19 cellular contexts compared by ENCODE assay signal in the genomic region with DNA sequence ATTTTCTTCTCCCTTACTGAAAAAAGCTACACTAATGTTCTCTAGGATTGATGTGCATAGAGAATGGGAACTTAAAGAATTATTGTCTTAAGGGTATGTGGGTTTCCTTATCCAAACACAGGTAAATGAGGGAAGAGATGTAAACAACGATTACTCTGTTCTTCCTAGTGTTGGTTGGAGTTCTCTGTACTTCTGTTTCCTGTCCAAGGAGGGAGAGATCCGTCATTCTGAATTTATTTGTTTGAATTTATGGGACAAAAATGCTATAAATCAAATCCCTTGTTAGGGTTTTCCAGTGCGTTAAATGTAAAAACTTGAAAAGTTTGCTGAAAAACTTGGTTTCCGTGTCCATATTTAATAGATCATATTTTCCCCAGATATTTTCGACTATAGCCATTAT. TPM values are rescaled to one million over a fixed set of nuclear protein-coding genes. Genes with fewer than 3 reads are reported as not detected.
DNase-seq lines count a peak whose midpoint lies in the region; ATAC-seq, FAIRE-seq and TF ChIP-seq lines count a peak whose summit lies in the region.
"Had no signal": no experiment of that assay in that cellular context is flagged by ENCODE, and none has a peak within 500 bp of the region (broad histone marks: within the 10 kb centered on the region; RNA-seq: fewer than 3 reads in every experiment).

No MANE protein-coding gene starts in this region.

- TF ChIP-seq POLR2A in testis (IDR thresholded peaks at IDR 0.05) (no peak), GM12892 (IDR thresholded peaks at IDR 0.05; ENCODE audit: low read depth, low read length) (no peak), tibial nerve (IDR thresholded peaks at IDR 0.05) (no peak)

- TF ChIP-seq EP300 in tibial nerve (IDR thresholded peaks at IDR 0.05), result no peak

- H3K9me3 ChIP-seq in PC-3 (ENCODE audit: low read length) (no peaks in the 10 kb centered on the region), subcutaneous abdominal adipose tissue (ENCODE audit: control insufficient read depth in 5 of 5, low read length in 5 of 5) (no peaks in the 10 kb centered on the region), testis (no peaks in the 10 kb centered on the region), tibial nerve (no peaks in the 10 kb centered on the region)
- H3K9me3 ChIP-seq: BE2C, Caco-2, HAP-1 had no signal

- CTCF ChIA-PET in PC-3 (lab: Charles Lee), result no interaction called here

- no peaks in the 10 kb centered on the region for H3K9me2 ChIP-seq in PC-3 (replicated peaks; ENCODE audit: low read length)

- H3K79me2 ChIP-seq in PC-3 (ENCODE audit: low read length), result peaks cover 91% of the 10 kb centered on the region

- peak overlapping the region; percentile 32; the same call in 1 of the 2 replicates for H3K4me2 ChIP-seq in PC-3 (ENCODE audit: low read length)
- H3K4me2 ChIP-seq: KMS-11 had no signal

- H2AFZ ChIP-seq in PC-3 (ENCODE audit: low read length), result no peak overlapping the region

- H3K4me1 ChIP-seq in PC-3 (ENCODE audit: insufficient read depth, low read length) (peaks cover 42% of the 10 kb centered on the region), subcutaneous abdominal adipose tissue (ENCODE audit: control insufficient read depth in 5 of 5, insufficient read depth in 5 of 5, low read length in 5 of 5) (peaks cover 0 to 36% (median 25%) of the 10 kb centered on the region in 5 donors), testis (no peaks in the 10 kb centered on the region), tibial nerve (peaks cover 0 to 70% (median 6%) of the 10 kb centered on the region in 4 donors)
- H3K4me1 ChIP-seq: Caco-2 had no signal

- WGBS in testis, 2 donors, result 87% methylated on average over 5 of the region's 5 CpGs
- WGBS in tibial nerve, 2 donors, result 65 to 69% methylated on average over 5 of the region's 5 CpGs

- peak; percentile 82 for ATAC-seq in PC-3

- no TSS peak for BruUV-seq in PC-3 (replicated peaks; lab: Mats Ljungman, UMichigan)

- TF ChIP-seq CTCF in PC-3 (conservative IDR thresholded peaks at IDR 0.05; ENCODE audit: low read depth, low read length), result no peak
- TF ChIP-seq CTCF in testis (IDR thresholded peaks at IDR 0.05), result no peak
- no peak for TF ChIP-seq CTCF in tibial nerve (IDR thresholded peaks at IDR 0.05)

- H3K9ac ChIP-seq in PC-3 (ENCODE audit: low read length) (peak overlapping the region; percentile 44), subcutaneous abdominal adipose tissue (ENCODE audit: low read length in 5 of 5) (no peak overlapping the region)
- H3K9ac ChIP-seq: KMS-11 had no signal

- no peaks in the 10 kb centered on the region for H3F3A ChIP-seq in PC-3 (ENCODE audit: low read length, unreplicated experiment)

- no peaks in the 10 kb centered on the region for H3K27me3 ChIP-seq in PC-3 (ENCODE audit: low read length)
- H3K27me3 ChIP-seq in subcutaneous abdominal adipose tissue (ENCODE audit: control insufficient read depth in 5 of 5, insufficient read depth in 4 of 5, low read length in 5 of 5), result no peaks in the 10 kb centered on the region
- H3K27me3 ChIP-seq in testis, result no peaks in the 10 kb centered on the region
- no peaks in the 10 kb centered on the region for H3K27me3 ChIP-seq in tibial nerve
- H3K27me3 ChIP-seq: BE2C had no signal

- H3K36me3 ChIP-seq in PC-3 (ENCODE audit: low read depth, low read length), result no peaks in the 10 kb centered on the region
- no peaks in the 10 kb centered on the region for H3K36me3 ChIP-seq in subcutaneous abdominal adipose tissue (ENCODE audit: control insufficient read depth in 5 of 5, insufficient read depth in 5 of 5, low read length in 5 of 5)
- no peaks in the 10 kb centered on the region for H3K36me3 ChIP-seq in testis (ENCODE audit: low read depth, missing control alignments)
- H3K36me3 ChIP-seq in tibial nerve, result no peaks in the 10 kb centered on the region
- H3K36me3 ChIP-seq: HAP-1 had no signal

- H4K20me1 ChIP-seq in PC-3 (ENCODE audit: low read length), result peaks cover 4% of the 10 kb centered on the region; the same call in 1 of the 2 replicates

- POLR2A ChIA-PET in PC-3 (lab: Charles Lee; ENCODE audit: unreplicated experiment), result no interaction called here

- DNase-seq in GM19239 (ENCODE audit: insufficient read length, low spot score) (no peak), HT-29 (ENCODE audit: low spot score) (peak; percentile 37), PC-3 (peak; percentile 69), testis (no peak), GM12892 (ENCODE audit: insufficient read length) (no peak), tibial nerve (ENCODE audit: low spot score in 2 of 2) (no peak)
- DNase-seq: ACHN; BE2C; C1 segment of cervical spinal cord; Caco-2; CD4-positive, alpha-beta T cell; DMS153; DMS79; GDM1 had no signal

- H3K27ac ChIP-seq in PC-3 (ENCODE audit: low read length) (peak overlapping the region; percentile 77), subcutaneous abdominal adipose tissue (ENCODE audit: low read depth, low read length) (peak overlapping the region; percentile 26), testis (no peak overlapping the region), tibial nerve (no peak overlapping the region)
- H3K27ac ChIP-seq: KMS-11 had no signal

- intact Hi-C loops in PC-3 (cut with micrococcal nuclease) (no loop called here), testis (cut with DNase I; ENCODE audit: low total_unique reads) (no loop called here)

- H3K4me3 ChIP-seq in PC-3 (ENCODE audit: low read length) (no peak overlapping the region), subcutaneous abdominal adipose tissue (ENCODE audit: low read depth in 1 of 5, low read length in 5 of 5) (no peak overlapping the region), testis (no peak overlapping the region), tibial nerve (no peak overlapping the region)
- H3K4me3 ChIP-seq: HAP-1 had no signal

- FAIRE-seq in GM19239 (lab: Jason Lieb, UNC) (peak; percentile 4), GM12892 (lab: Jason Lieb, UNC) (no peak)
- FAIRE-seq: A204.1, H1 had no signal

RNA-seq across cellular contexts. Expression of a gene that starts 29.6 kb away (rescaled TPM):
- 12.1 and 13.1 TPM in 2 replicates for total RNA-seq in HT-29 (2014; rRNA removed; shearing (Covaris generic))
- total RNA-seq in PC-3 (2014; rRNA removed), result 71.5 TPM in 2 replicates
- total RNA-seq in testis, result 100 to 1,000 TPM; 106 to 112 TPM
- polyA plus RNA-seq in testis (ENCODE audit: insufficient read depth, low read depth, low replicate concordance), result 64.5 TPM
- 3.8 TPM for polyA plus RNA-seq in GM12892 (2012; ENCODE audit: missing spikeins)
- total RNA-seq in tibial nerve, result 100 to 1,000 TPM; 288 to 318 (median 304) TPM
- total RNA-seq: CD4-positive, alpha-beta T cell had no signal

Comparison
In these comparisons a context has a peak if more than half of its experiments do, and no peak if none do; other contexts are left out.
1. DNase-seq: peak in HT-29 (single experiment) and PC-3 (single experiment); none in GM19239 (single experiment), testis (single experiment), GM12892 (single experiment) and tibial nerve (0 of 2).
2. H3K27ac ChIP-seq: peak in PC-3 (single experiment) and subcutaneous abdominal adipose tissue (single experiment); none in testis (0 of 2) and tibial nerve (0 of 4).